ENCODE assay signal across 16 cellular contexts in the genomic region with DNA sequence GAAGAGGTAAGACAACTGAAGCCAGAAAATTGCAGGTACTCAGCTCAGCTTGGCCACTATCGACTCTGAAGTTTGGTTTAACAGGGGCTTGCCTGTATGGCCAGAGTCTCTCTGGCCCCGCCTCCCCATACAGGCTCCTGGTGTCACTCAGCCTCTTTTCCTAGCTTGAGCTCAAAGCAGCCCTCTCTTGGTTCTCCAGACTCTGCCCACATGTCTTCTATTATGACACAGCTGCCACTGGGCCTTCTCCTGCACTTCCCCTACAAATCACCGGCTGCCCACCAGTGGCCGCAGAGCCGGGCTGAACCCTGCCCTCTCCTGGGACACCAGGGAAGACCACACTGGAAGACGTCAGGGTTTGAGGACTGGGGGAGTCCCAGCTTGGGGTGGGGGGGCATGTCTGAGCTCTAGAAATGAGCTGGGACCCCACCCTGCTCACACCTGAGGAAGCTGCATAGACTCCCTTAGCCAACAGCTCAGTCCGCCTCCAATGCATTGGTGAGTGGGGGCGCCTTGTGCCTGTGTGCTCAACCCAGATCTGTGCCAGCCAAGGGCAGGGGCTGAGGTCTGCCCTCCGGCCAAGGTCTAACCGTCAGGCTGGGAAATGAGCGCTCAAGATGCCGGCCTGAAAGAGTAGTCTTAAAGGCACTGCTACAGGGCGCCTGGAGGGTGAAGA.
"Had no signal": no experiment of that assay in that cellular context is flagged by ENCODE, and none has a peak within 500 bp of the region (broad histone marks: within the 10 kb centered on the region; RNA-seq: fewer than 3 reads in every experiment).

No MANE protein-coding gene starts in this region.

- H3K9me3 ChIP-seq: lower lobe of right lung, stomach, thoracic aorta had no signal

- H3K27ac Mint-ChIP-seq: activated B cell treated with CpG ODN at 0.5 μM for 24 hours; activated CD4-positive, alpha-beta T cell treated with anti-CD3 and anti-CD28 coated beads, Interleukin-2, amount 10 ng/mL, durations not matched to agents 7 days and 5 days; activated naive CD4-positive, alpha-beta T cell treated with anti-CD3 and anti-CD28 coated beads, Interleukin-2, amount 10 ng/mL, durations not matched to agents 7 days and 5 days; naive thymus-derived CD8-positive, alpha-beta T cell; T-helper 1 cell treated with Interleukin-12 subunit alpha and Interleukin-12 subunit beta and Interleukin-4 antibody, amounts not matched to agents 30 μg/mL and 1 μg/mL, for 36 hours had no signal

- H3K4me3 Mint-ChIP-seq: activated B cell treated with CpG ODN at 0.5 μM for 24 hours; activated CD4-positive, alpha-beta T cell treated with anti-CD3 and anti-CD28 coated beads, Interleukin-2, amount 10 ng/mL, durations not matched to agents 7 days and 5 days; activated naive CD4-positive, alpha-beta T cell treated with anti-CD3 and anti-CD28 coated beads, Interleukin-2, amount 10 ng/mL, durations not matched to agents 7 days and 5 days; naive thymus-derived CD8-positive, alpha-beta T cell; T-helper 1 cell treated with Interleukin-12 subunit alpha and Interleukin-12 subunit beta and Interleukin-4 antibody, amounts not matched to agents 30 μg/mL and 1 μg/mL, for 36 hours had no signal

- H3K4me3 ChIP-seq: stomach, thoracic aorta had no signal

- H3K36me3 Mint-ChIP-seq: activated naive CD4-positive, alpha-beta T cell treated with anti-CD3 and anti-CD28 coated beads, Interleukin-2, amount 10 ng/mL, durations not matched to agents 7 days and 5 days; naive thymus-derived CD8-positive, alpha-beta T cell had no signal

- ATAC-seq: esophagus mucosa; naive thymus-derived CD8-positive, alpha-beta T cell had no signal

- DNase-seq: activated B cell treated with CpG ODN at 0.5 μM for 24 hours; activated CD4-positive, alpha-beta T cell treated with anti-CD3 and anti-CD28 coated beads, Interleukin-2, amount 10 ng/mL, durations not matched to agents 7 days and 5 days; activated CD8-positive, alpha-beta memory T cell treated with anti-CD3 and anti-CD28 coated beads for 24 hours; activated naive CD4-positive, alpha-beta T cell treated with anti-CD3 and anti-CD28 coated beads, Interleukin-2, amount 10 ng/mL, durations not matched to agents 7 days and 5 days; brain microvascular endothelial cell; lower lobe of right lung; stimulated activated CD4-positive, alpha-beta T cell treated with anti-CD3 and anti-CD28 coated beads, Interleukin-15, amount 100 ng/mL, for 24 hours; stimulated activated CD4-positive, alpha-beta T cell treated with anti-CD3 and anti-CD28 coated beads, Interleukin-4, amount 100 ng/mL, for 24 hours; stomach had no signal

- H3K27ac ChIP-seq: brain microvascular endothelial cell, dorsolateral prefrontal cortex, lower lobe of right lung, stomach, thoracic aorta had no signal

- H3K36me3 ChIP-seq: brain microvascular endothelial cell, lower lobe of right lung, stomach, thoracic aorta had no signal

- FAIRE-seq: endometrium, urothelium cell line had no signal

- H3K9me3 Mint-ChIP-seq: activated B cell treated with CpG ODN at 0.5 μM for 24 hours; activated CD4-positive, alpha-beta T cell treated with anti-CD3 and anti-CD28 coated beads, Interleukin-2, amount 10 ng/mL, durations not matched to agents 7 days and 5 days; activated naive CD4-positive, alpha-beta T cell treated with anti-CD3 and anti-CD28 coated beads, Interleukin-2, amount 10 ng/mL, durations not matched to agents 7 days and 5 days; naive thymus-derived CD8-positive, alpha-beta T cell; T-helper 1 cell treated with Interleukin-12 subunit alpha and Interleukin-12 subunit beta and Interleukin-4 antibody, amounts not matched to agents 30 μg/mL and 1 μg/mL, for 36 hours had no signal

- H3K4me1 Mint-ChIP-seq: activated naive CD4-positive, alpha-beta T cell treated with anti-CD3 and anti-CD28 coated beads, Interleukin-2, amount 10 ng/mL, durations not matched to agents 7 days and 5 days had no signal

- H3K27me3 ChIP-seq: brain microvascular endothelial cell, dorsolateral prefrontal cortex, stomach had no signal
